ENCODE assay signal across 8 cellular contexts in the genomic region with DNA sequence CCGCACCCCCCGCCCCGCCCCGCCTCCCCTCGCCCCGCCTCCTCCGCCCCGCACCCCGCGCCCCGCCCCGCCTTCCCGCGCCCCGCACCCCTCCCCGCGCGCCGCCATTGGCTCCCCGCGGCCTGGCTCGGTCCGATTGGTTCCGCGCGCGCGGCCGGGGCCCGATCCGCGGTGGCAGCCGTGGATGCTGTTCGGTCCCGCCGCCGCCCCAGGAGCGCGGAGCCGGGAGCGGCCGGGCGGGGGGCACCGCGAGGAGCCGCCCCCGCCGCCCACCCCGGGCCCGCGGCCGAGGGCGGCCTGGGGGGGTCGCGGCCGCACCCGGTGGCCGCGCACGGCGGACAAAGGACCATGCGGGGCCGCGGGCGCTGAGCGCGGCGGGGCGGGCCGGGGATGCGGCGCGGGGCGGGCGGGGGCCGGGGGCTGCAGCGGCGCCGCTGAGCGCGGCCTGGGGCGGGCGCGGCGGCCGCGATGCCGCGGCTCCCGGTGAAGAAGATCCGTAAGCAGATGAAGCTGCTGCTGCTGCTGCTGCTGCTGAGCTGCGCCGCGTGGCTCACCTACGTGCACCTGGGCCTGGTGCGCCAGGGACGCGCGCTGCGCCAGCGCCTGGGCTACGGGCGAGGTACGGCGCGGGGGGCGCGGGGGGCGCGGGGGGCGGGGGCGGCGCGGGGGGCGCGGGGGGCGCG. TPM values are rescaled to one million over a fixed set of nuclear protein-coding genes. Genes with fewer than 3 reads are reported as not detected.
DNase-seq lines count a peak whose midpoint lies in the region; ATAC-seq, FAIRE-seq and TF ChIP-seq lines count a peak whose summit lies in the region.

A gene with protein sequence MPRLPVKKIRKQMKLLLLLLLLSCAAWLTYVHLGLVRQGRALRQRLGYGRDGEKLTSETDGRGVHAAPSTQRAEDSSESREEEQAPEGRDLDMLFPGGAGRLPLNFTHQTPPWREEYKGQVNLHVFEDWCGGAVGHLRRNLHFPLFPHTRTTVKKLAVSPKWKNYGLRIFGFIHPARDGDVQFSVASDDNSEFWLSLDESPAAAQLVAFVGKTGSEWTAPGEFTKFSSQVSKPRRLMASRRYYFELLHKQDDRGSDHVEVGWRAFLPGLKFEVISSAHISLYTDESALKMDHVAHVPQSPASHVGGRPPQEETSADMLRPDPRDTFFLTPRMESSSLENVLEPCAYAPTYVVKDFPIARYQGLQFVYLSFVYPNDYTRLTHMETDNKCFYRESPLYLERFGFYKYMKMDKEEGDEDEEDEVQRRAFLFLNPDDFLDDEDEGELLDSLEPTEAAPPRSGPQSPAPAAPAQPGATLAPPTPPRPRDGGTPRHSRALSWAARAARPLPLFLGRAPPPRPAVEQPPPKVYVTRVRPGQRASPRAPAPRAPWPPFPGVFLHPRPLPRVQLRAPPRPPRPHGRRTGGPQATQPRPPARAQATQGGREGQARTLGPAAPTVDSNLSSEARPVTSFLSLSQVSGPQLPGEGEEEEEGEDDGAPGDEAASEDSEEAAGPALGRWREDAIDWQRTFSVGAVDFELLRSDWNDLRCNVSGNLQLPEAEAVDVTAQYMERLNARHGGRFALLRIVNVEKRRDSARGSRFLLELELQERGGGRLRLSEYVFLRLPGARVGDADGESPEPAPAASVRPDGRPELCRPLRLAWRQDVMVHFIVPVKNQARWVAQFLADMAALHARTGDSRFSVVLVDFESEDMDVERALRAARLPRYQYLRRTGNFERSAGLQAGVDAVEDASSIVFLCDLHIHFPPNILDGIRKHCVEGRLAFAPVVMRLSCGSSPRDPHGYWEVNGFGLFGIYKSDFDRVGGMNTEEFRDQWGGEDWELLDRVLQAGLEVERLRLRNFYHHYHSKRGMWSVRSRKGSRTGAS (plus strand): TSS at position 164 of the 683 bp plus-strand sequence. CDS start 305 bp downstream, at position 469.

- no peak for FAIRE-seq in astrocyte (lab: Jason Lieb, UNC)

- H3K9ac ChIP-seq in astrocyte (ENCODE audit: low read length), result peak within 1 kb of the TSS; percentile 57

- no peak within 1 kb of the TSS for H3K27ac ChIP-seq in astrocyte (ENCODE audit: low read depth, low read length)
- no peak within 1 kb of the TSS for H3K27ac ChIP-seq in thoracic aorta

- H3K4me1 Mint-ChIP-seq in astrocyte (ENCODE audit: low read depth, unreplicated experiment), result peaks cover 2% of the 10 kb centered on the region

- no peaks in the 10 kb centered on the region for H3K79me2 ChIP-seq in astrocyte (ENCODE audit: insufficient read depth, low read length)

- DNase-seq in COLO668 (lab: John Stamatoyannopoulos, UW; ENCODE audit: unreplicated experiment), result peak; percentile 8
- DNase-seq in NCI-H1105 (lab: John Stamatoyannopoulos, UW), result peak; percentile 32
- DNase-seq in astrocyte (ENCODE audit: low read depth), result no peak
- DNase-seq in iPS-NIHi7 (ENCODE audit: extremely low spot score), result peak; percentile 71
- DNase-seq in thoracic aorta (ENCODE audit: low spot score), result no peak
- DNase-seq in SIG-M5 treated with dmso at 0.1 percent for 504 hours (lab: John Stamatoyannopoulos, UW; ENCODE audit: unreplicated experiment), result no peak

- no peaks in the 10 kb centered on the region for H3K36me3 ChIP-seq in astrocyte (ENCODE audit: insufficient read depth, low read length)
- no peaks in the 10 kb centered on the region for H3K36me3 ChIP-seq in thoracic aorta

- H3K27ac Mint-ChIP-seq in astrocyte (ENCODE audit: unreplicated experiment), result peak within 1 kb of the TSS; percentile 89

- H3K4me1 ChIP-seq in astrocyte (ENCODE audit: insufficient read depth, low read length), result no peaks in the 10 kb centered on the region
- no peaks in the 10 kb centered on the region for H3K4me1 ChIP-seq in thoracic aorta (ENCODE audit: control insufficient read depth in 1 of 2, low read depth in 2 of 2)

- H3K4me3 ChIP-seq in astrocyte (ENCODE audit: insufficient read depth, low read depth, low read length), result peak within 1 kb of the TSS; percentile 46
- peak within 1 kb of the TSS; percentile 8 for H3K4me3 ChIP-seq in thoracic aorta

- H2AFZ ChIP-seq in astrocyte (ENCODE audit: low read depth, low read length), result peak within 1 kb of the TSS; percentile 52

- TF ChIP-seq CTCF in astrocyte (IDR thresholded peaks at IDR 0.05; ENCODE audit: insufficient read depth, low read depth, low read length) (no peak), thoracic aorta (IDR thresholded peaks at IDR 0.05) (no peak)

- H3K27me3 ChIP-seq in astrocyte (ENCODE audit: insufficient read depth, low read length), result peaks cover 20% of the 10 kb centered on the region
- no peaks in the 10 kb centered on the region for H3K27me3 ChIP-seq in thoracic aorta (replicated peaks; ENCODE audit: insufficient read depth)

- H3K4me3 Mint-ChIP-seq in astrocyte (ENCODE audit: unreplicated experiment), result peak within 1 kb of the TSS; percentile 91

- peaks cover 2% of the 10 kb centered on the region for H3K9me3 Mint-ChIP-seq in astrocyte (ENCODE audit: unreplicated experiment)

- peaks cover 4% of the 10 kb centered on the region for H3K36me3 Mint-ChIP-seq in astrocyte (ENCODE audit: low read depth, unreplicated experiment)

- H4K20me1 ChIP-seq in astrocyte (ENCODE audit: insufficient read depth, low read length), result peaks cover 23% of the 10 kb centered on the region

- peaks cover 13% of the 10 kb centered on the region for H3K27me3 Mint-ChIP-seq in astrocyte (ENCODE audit: low read depth, unreplicated experiment)

- no peak for ATAC-seq in thoracic aorta (ENCODE audit: insufficient number of reproducible peaks, low FRiP score, low read depth)
- no peak for ATAC-seq in GM19035 (IDR thresholded peaks at IDR 0.05; ENCODE audit: unreplicated experiment)
- no peak for ATAC-seq in GM18861 (IDR thresholded peaks at IDR 0.05; ENCODE audit: unreplicated experiment)

- H3K4me2 ChIP-seq in astrocyte (ENCODE audit: low read length), result peak within 1 kb of the TSS; percentile 78

- H3K9me3 ChIP-seq in astrocyte (ENCODE audit: insufficient read depth, low read depth, low read length) (no peaks in the 10 kb centered on the region), thoracic aorta (no peaks in the 10 kb centered on the region)

RNA-seq across cellular contexts. Expression of the gene that starts here (rescaled TPM):
- total RNA-seq in astrocyte (64.6 and 68.5 TPM in 2 replicates), thoracic aorta (1 to 10 TPM in 1 of 2 donors, under 1 TPM in 1; 0.78 to 3.7 TPM)

Comparison
In these comparisons a context has a peak if more than half of its experiments do, and no peak if none do; other contexts are left out.
1. RNA of the gene that starts here (total RNA-seq): 64.6 to 68.5 TPM in astrocyte; 0.78 to 3.7 TPM in thoracic aorta; every median in the first group is over 10 times any median in the second.
2. DNase-seq: peak in COLO668 (single experiment), NCI-H1105 (single experiment) and iPS-NIHi7 (single experiment); none in astrocyte (single experiment), thoracic aorta (single experiment) and SIG-M5 treated with dmso at 0.1 percent for 504 hours (single experiment).